In genomic region chr4:6549445-6549844, GRCh38 we compare ENCODE assay signal across 2 cellular contexts.
TF ChIP-seq lines count a peak whose summit lies in the region.

No MANE protein-coding gene starts in this region.

TF ChIP-seq in Ishikawa, 13 proteins besides CTCF, POLR2A, EP300 and RAD21 (continued from another document):
- no peak for TF ChIP-seq REST (IDR thresholded peaks at IDR 0.05; ENCODE audit: low read depth)
- TF ChIP-seq YY1 (IDR thresholded peaks at IDR 0.05; ENCODE audit: low read depth) = no peak
- no peak for TF ChIP-seq TCF12 (IDR thresholded peaks at IDR 0.05; ENCODE audit: low read depth)
- TF ChIP-seq CREB1 (IDR thresholded peaks at IDR 0.05; ENCODE audit: low read depth) = no peak
- no peak for TF ChIP-seq USF1 (IDR thresholded peaks at IDR 0.05)
- no peak for TF ChIP-seq FOXM1 (IDR thresholded peaks at IDR 0.05; ENCODE audit: borderline replicate concordance, low read depth)
- no peak for TF ChIP-seq CEBPB (IDR thresholded peaks at IDR 0.05)
- TF ChIP-seq TEAD4 (IDR thresholded peaks at IDR 0.05) = no peak
- no peak for TF ChIP-seq ZBTB7A (IDR thresholded peaks at IDR 0.05; ENCODE audit: low read depth)
- TF ChIP-seq TAF1 (IDR thresholded peaks at IDR 0.05; ENCODE audit: low read depth) = no peak
- no peak for TF ChIP-seq MAX (IDR thresholded peaks at IDR 0.05)

TF ChIP-seq in WTC11, 78 proteins besides CTCF, POLR2A, EP300 and RAD21 (continued from another document):
- TF ChIP-seq E2F1 (CRISPR knock-in tag; IDR thresholded peaks at IDR 0.05) = no peak
- no peak for TF ChIP-seq TCF7 (CRISPR knock-in tag; IDR thresholded peaks at IDR 0.05; ENCODE audit: low read depth)
- no peak for TF ChIP-seq STAT6 (CRISPR knock-in tag; conservative IDR thresholded peaks at IDR 0.05; ENCODE audit: low read depth)
- TF ChIP-seq RORB (CRISPR knock-in tag; IDR thresholded peaks at IDR 0.05) = no peak
- TF ChIP-seq ZNF263 (CRISPR knock-in tag; IDR thresholded peaks at IDR 0.05; ENCODE audit: low read depth) = no peak
- no peak for TF ChIP-seq KAT7 (CRISPR knock-in tag; IDR thresholded peaks at IDR 0.05; ENCODE audit: borderline replicate concordance)
- no peak for TF ChIP-seq ZNF138 (CRISPR knock-in tag; conservative IDR thresholded peaks at IDR 0.05)
